Comparison of ENCODE assay signal across 15 cellular contexts in the genomic region with DNA sequence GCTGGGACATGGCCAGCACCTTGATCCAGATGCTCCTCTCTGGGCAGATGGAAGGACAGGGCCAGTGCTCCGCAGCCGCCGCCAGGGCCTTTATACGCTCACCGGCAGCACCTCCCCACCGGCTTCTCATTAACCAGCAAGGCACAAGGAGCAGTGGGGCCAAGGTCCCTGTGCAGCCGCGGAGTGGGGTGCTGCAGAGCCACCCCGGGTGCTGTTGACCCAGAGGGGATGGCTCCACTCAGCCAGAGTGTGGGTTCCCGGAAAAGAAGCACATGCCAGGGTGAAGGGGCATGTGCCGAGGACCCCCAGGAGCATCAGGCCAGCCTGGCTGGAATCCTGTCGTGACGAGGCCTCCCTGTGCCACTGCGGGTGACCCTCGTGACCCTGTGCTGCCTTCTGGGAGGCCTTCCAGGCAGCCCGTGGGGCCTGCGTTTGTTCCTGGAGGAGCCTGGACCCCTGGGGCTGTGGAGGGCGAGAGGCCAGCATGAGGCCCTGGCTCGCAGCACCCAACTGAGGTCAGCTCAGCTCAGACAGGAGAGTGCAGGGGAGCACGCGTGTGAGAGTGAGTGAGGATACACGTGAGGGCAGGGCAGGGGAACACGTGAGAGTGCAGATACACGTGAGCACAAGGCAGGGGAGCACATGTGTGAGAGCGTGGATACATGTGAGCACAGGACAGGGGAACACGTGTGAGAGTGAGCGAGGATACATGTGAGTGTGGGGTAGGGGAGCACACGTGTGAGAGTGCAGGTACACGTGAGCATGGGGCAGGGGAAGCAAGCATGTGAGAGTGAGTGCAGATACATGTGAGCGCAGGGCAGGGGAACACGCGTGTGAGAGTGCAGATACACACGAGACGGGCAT. TPM values are rescaled to one million over a fixed set of nuclear protein-coding genes. Genes with fewer than 3 reads are reported as not detected.
DNase-seq lines count a peak whose midpoint lies in the region; ATAC-seq and TF ChIP-seq lines count a peak whose summit lies in the region.
"Had no signal": no experiment of that assay in that cellular context is flagged by ENCODE, and none has a peak within 500 bp of the region (broad histone marks: within the 10 kb centered on the region; RNA-seq: fewer than 3 reads in every experiment).

A gene with protein sequence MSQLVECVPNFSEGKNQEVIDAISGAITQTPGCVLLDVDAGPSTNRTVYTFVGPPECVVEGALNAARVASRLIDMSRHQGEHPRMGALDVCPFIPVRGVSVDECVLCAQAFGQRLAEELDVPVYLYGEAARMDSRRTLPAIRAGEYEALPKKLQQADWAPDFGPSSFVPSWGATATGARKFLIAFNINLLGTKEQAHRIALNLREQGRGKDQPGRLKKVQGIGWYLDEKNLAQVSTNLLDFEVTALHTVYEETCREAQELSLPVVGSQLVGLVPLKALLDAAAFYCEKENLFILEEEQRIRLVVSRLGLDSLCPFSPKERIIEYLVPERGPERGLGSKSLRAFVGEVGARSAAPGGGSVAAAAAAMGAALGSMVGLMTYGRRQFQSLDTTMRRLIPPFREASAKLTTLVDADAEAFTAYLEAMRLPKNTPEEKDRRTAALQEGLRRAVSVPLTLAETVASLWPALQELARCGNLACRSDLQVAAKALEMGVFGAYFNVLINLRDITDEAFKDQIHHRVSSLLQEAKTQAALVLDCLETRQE (minus strand): TSS at position 66 of the 864 bp plus-strand sequence. CDS start 56 bp downstream, at position 10.

- H3K9me3 ChIP-seq in upper lobe of left lung: no peaks in the 10 kb centered on the region

- H3K27ac ChIP-seq in coronary artery: no peak within 1 kb of the TSS
- H3K27ac ChIP-seq in upper lobe of left lung: no peak within 1 kb of the TSS
- no peak within 1 kb of the TSS for H3K27ac ChIP-seq in foreskin keratinocyte

- DNase-seq in activated naive CD8-positive, alpha-beta T cell treated with anti-CD3 and anti-CD28 coated beads, Interleukin-2, amount 10 ng/mL, durations not matched to agents 7 days and 5 days: peak; percentile 24
- DNase-seq in activated naive CD8-positive, alpha-beta T cell treated with anti-CD3 and anti-CD28 coated beads, Interleukin-2, amount 50 U/mL, for 24 hours: no peak
- DNase-seq in coronary artery (ENCODE audit: low spot score): peak; percentile 59
- peak; percentile 9 for DNase-seq in natural killer cell
- DNase-seq in upper lobe of left lung: peak; percentile 18 to 71
- no peak for DNase-seq in GM19238 (ENCODE audit: insufficient read length, low spot score)
- no peak for DNase-seq in GM03348 (ENCODE audit: low spot score)
- no peak for DNase-seq in foreskin keratinocyte
- DNase-seq: amygdala, COR-L47, KG1, NCI-H1436 treated with DMSO at 0.1 percent for 48 hours, NCI-H510A treated with DMSO at 0.1 percent for 48 hours, PC-3 had no signal

- H3K36me3 ChIP-seq in upper lobe of left lung: no peaks in the 10 kb centered on the region

- TF ChIP-seq EP300 in upper lobe of left lung (IDR thresholded peaks at IDR 0.05): no peak

- no peaks in the 10 kb centered on the region for H3K36me3 Mint-ChIP-seq in activated naive CD8-positive, alpha-beta T cell treated with anti-CD3 and anti-CD28 coated beads, Interleukin-2, amount 10 ng/mL, durations not matched to agents 7 days and 5 days
- H3K36me3 Mint-ChIP-seq in activated naive CD8-positive, alpha-beta T cell treated with anti-CD3 and anti-CD28 coated beads, Interleukin-2, amount 50 U/mL, for 24 hours (ENCODE audit: low read depth): no peaks in the 10 kb centered on the region
- no peaks in the 10 kb centered on the region for H3K36me3 Mint-ChIP-seq in natural killer cell

- H3K27ac Mint-ChIP-seq in activated naive CD8-positive, alpha-beta T cell treated with anti-CD3 and anti-CD28 coated beads, Interleukin-2, amount 10 ng/mL, durations not matched to agents 7 days and 5 days: no peak within 1 kb of the TSS
- no peak within 1 kb of the TSS for H3K27ac Mint-ChIP-seq in activated naive CD8-positive, alpha-beta T cell treated with anti-CD3 and anti-CD28 coated beads, Interleukin-2, amount 50 U/mL, for 24 hours
- H3K27ac Mint-ChIP-seq in natural killer cell: no peak within 1 kb of the TSS

- no peaks in the 10 kb centered on the region for H3K27me3 ChIP-seq in upper lobe of left lung
- H3K27me3 ChIP-seq in foreskin keratinocyte: peaks cover 3% of the 10 kb centered on the region

- H3K27me3 Mint-ChIP-seq in activated naive CD8-positive, alpha-beta T cell treated with anti-CD3 and anti-CD28 coated beads, Interleukin-2, amount 10 ng/mL, durations not matched to agents 7 days and 5 days: no peaks in the 10 kb centered on the region
- H3K27me3 Mint-ChIP-seq in activated naive CD8-positive, alpha-beta T cell treated with anti-CD3 and anti-CD28 coated beads, Interleukin-2, amount 50 U/mL, for 24 hours: no peaks in the 10 kb centered on the region
- H3K27me3 Mint-ChIP-seq in natural killer cell (ENCODE audit: low read depth in 2 of 2): no peaks in the 10 kb centered on the region

- H3K4me1 Mint-ChIP-seq in activated naive CD8-positive, alpha-beta T cell treated with anti-CD3 and anti-CD28 coated beads, Interleukin-2, amount 10 ng/mL, durations not matched to agents 7 days and 5 days: no peaks in the 10 kb centered on the region
- no peaks in the 10 kb centered on the region for H3K4me1 Mint-ChIP-seq in activated naive CD8-positive, alpha-beta T cell treated with anti-CD3 and anti-CD28 coated beads, Interleukin-2, amount 50 U/mL, for 24 hours
- H3K4me1 Mint-ChIP-seq in natural killer cell: no peaks in the 10 kb centered on the region

- no peak within 1 kb of the TSS for H3K4me3 ChIP-seq in coronary artery
- no peak within 1 kb of the TSS for H3K4me3 ChIP-seq in upper lobe of left lung

- no peak within 1 kb of the TSS for H3K4me3 Mint-ChIP-seq in activated naive CD8-positive, alpha-beta T cell treated with anti-CD3 and anti-CD28 coated beads, Interleukin-2, amount 10 ng/mL, durations not matched to agents 7 days and 5 days
- H3K4me3 Mint-ChIP-seq in activated naive CD8-positive, alpha-beta T cell treated with anti-CD3 and anti-CD28 coated beads, Interleukin-2, amount 50 U/mL, for 24 hours: no peak within 1 kb of the TSS
- no peak within 1 kb of the TSS for H3K4me3 Mint-ChIP-seq in natural killer cell

- H3K4me1 ChIP-seq in upper lobe of left lung: peaks cover 0 to 13% (median 10%) of the 10 kb centered on the region in 4 donors
- H3K4me1 ChIP-seq in foreskin keratinocyte: no peaks in the 10 kb centered on the region

- POLR2A ChIA-PET in activated naive CD8-positive, alpha-beta T cell treated with anti-CD3 and anti-CD28 coated beads, Interleukin-2, amount 10 ng/mL, durations not matched to agents 7 days and 5 days (lab: Charles Lee): no interaction called here

- TF ChIP-seq POLR2A in upper lobe of left lung (IDR thresholded peaks at IDR 0.05): no peak

- intact Hi-C loops in natural killer cell (cut with micrococcal nuclease): no loop called here

- TF ChIP-seq CTCF in coronary artery (IDR thresholded peaks at IDR 0.05) (no peak), natural killer cell (IDR thresholded peaks at IDR 0.05) (no peak), upper lobe of left lung (IDR thresholded peaks at IDR 0.05) (no peak), foreskin keratinocyte (conservative IDR thresholded peaks at IDR 0.05) (no peak)

- H3K9me3 Mint-ChIP-seq in activated naive CD8-positive, alpha-beta T cell treated with anti-CD3 and anti-CD28 coated beads, Interleukin-2, amount 10 ng/mL, durations not matched to agents 7 days and 5 days: no peaks in the 10 kb centered on the region
- H3K9me3 Mint-ChIP-seq in activated naive CD8-positive, alpha-beta T cell treated with anti-CD3 and anti-CD28 coated beads, Interleukin-2, amount 50 U/mL, for 24 hours: no peaks in the 10 kb centered on the region
- H3K9me3 Mint-ChIP-seq in natural killer cell: no peaks in the 10 kb centered on the region

- no peak for ATAC-seq in activated naive CD8-positive, alpha-beta T cell treated with anti-CD3 and anti-CD28 coated beads, Interleukin-2, amount 10 ng/mL, durations not matched to agents 7 days and 5 days (ENCODE audit: low read depth)
- no peak for ATAC-seq in activated naive CD8-positive, alpha-beta T cell treated with anti-CD3 and anti-CD28 coated beads, Interleukin-2, amount 50 U/mL, for 24 hours
- ATAC-seq in natural killer cell (no peak), upper lobe of left lung (ENCODE audit: low FRiP score in 2 of 2) (no peak), foreskin keratinocyte (no peak)
- ATAC-seq: PC-3 had no signal

- WGBS in upper lobe of left lung, 2 donors: 84 to 90% methylated on average over 29 to 32 of the region's 34 CpGs

RNA-seq across cellular contexts. Expression of the gene that starts here (rescaled TPM):
- total RNA-seq in activated naive CD8-positive, alpha-beta T cell treated with anti-CD3 and anti-CD28 coated beads, Interleukin-2, amount 10 ng/mL, durations not matched to agents 7 days and 5 days: 1 to 10 TPM in 1 of 2 experiments, under 1 TPM in 1; 0.65 to 1.3 TPM
- total RNA-seq in natural killer cell: under 1 TPM in 1 of 3 donors, not detected in 2; 0.34 TPM
- under 1 TPM in 2 of 6 donors, not detected in 4; 0.69 to 0.98 TPM for total RNA-seq in upper lobe of left lung
- not detected in 2 replicates for total RNA-seq in foreskin keratinocyte
- not detected in 2 replicates for polyA plus RNA-seq in foreskin keratinocyte
- total RNA-seq: dermis microvascular lymphatic vessel endothelial cell had no signal

Comparison
In these comparisons a context has a peak if more than half of its experiments do, and no peak if none do; other contexts are left out.
1. DNase-seq: peak in activated naive CD8-positive, alpha-beta T cell treated with anti-CD3 and anti-CD28 coated beads, Interleukin-2, amount 10 ng/mL, durations not matched to agents 7 days and 5 days (single experiment) and coronary artery (single experiment); none in activated naive CD8-positive, alpha-beta T cell treated with anti-CD3 and anti-CD28 coated beads, Interleukin-2, amount 50 U/mL, for 24 hours (single experiment), GM19238 (single experiment), GM03348 (single experiment) and foreskin keratinocyte (0 of 2).
2. Peak in DNase-seq in natural killer cell; RNA of the gene not detected or under 1 TPM.
3. Peak in DNase-seq in upper lobe of left lung; RNA of the gene not detected or under 1 TPM.